ENCODE assay signal across 1 cellular context in the genomic region with DNA sequence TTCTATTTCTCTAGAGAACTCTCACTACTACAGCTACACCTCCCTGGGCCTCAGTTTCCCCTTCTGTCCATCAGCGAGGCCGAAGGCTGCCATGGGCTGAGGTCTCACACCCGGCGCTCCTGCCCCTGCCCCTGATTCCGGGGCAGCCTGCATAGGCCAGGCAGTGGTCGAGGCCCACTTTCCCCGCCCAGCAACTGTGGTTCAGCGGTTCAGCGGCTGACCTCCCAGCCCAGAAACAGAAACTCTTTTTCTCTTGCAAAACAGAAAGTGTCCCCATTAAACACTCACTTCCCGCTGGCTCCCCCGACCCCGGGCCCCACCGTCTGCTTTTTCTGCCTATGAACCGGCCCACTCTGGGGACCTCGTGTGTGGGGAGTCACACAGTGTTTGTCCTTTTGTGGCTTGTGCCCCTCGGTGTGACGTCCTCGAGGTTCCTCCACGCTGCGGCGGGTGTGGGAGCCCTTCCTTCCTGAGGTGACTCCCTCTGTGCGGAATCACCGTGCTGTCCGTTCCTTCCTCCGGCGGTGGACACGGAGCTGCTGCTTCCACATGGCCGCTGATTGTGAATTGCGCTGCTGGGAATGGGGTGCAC.
TF ChIP-seq lines count a peak whose summit lies in the region.

No MANE protein-coding gene starts in this region.

TF ChIP-seq in SK-N-SH treated with all-trans-retinoic acid at 6 μM for 48 hours, 23 proteins besides CTCF, POLR2A, EP300 and RAD21 (continued from another document):
- TF ChIP-seq PATZ1 (CRISPR knock-in tag; IDR thresholded peaks at IDR 0.05; ENCODE audit: borderline replicate concordance) (no peak), ESRRG (CRISPR knock-in tag; IDR thresholded peaks at IDR 0.05) (no peak)
TF ChIP-seq in SK-N-SH treated with all-trans-retinoic acid at 6 μM for 48 hours: peak in this region for 0.
